In the genomic region with DNA sequence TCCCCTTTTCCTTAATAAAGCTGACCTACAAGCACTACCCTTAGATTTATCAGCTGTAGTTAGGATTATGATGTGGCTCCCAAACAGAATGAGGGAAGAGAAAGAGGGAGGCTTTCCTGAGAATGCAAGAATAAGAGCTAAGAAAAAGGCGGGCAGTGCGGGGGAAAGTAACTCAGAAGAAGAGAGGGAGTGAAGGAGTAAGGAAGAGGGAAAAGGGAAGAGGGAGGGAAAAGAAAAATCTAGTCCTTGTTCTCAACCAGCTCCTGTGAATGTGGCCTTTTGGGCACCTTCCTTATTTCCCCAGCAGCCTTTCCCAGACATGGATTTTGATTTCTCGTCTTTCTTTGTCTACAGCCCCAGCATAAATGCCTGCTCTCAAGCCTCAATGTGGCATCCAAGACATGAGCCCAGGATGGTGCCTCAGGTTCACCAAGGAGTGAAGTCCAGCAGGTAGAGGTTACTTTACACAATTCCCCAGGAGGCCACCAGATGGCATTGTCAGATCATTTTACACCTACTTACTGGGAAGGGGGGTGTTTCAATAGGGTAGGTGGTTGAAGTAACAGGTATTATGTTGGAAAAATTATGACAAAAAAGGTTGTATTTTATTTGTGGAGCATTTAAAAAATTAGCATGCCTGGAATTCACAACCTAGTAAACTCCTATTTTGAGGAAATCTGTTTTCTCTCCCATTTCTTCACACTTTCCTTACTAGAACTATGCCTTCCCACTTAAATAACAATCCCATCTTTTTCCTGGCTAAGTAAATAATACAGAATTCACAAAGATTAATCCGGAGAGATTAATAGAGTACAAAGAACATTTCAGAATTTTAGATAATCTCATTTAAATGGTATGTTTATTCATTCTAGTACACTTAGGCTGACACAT, we compare ENCODE assay signal across 7 cellular contexts.
DNase-seq lines count a peak whose midpoint lies in the region; ATAC-seq and TF ChIP-seq lines count a peak whose summit lies in the region.

No MANE protein-coding gene starts in this region.

- ATAC-seq in GM21526 (IDR thresholded peaks at IDR 0.05; ENCODE audit: low FRiP score, unreplicated experiment): peak; percentile 70

- no peak overlapping the region for H3K4me3 Mint-ChIP-seq in activated CD4-positive, alpha-beta memory T cell treated with anti-CD3 and anti-CD28 coated beads, Interleukin-2, amount 10 ng/mL, durations not matched to agents 7 days and 5 days
- H3K4me3 Mint-ChIP-seq in osteocyte (ENCODE audit: unreplicated experiment): no peak overlapping the region

- peaks cover 33% of the 10 kb centered on the region for H3K27me3 Mint-ChIP-seq in activated CD4-positive, alpha-beta memory T cell treated with anti-CD3 and anti-CD28 coated beads, Interleukin-2, amount 10 ng/mL, durations not matched to agents 7 days and 5 days
- peaks cover 42% of the 10 kb centered on the region for H3K27me3 Mint-ChIP-seq in osteocyte (ENCODE audit: unreplicated experiment)

- no peaks in the 10 kb centered on the region for H3K27me3 ChIP-seq in fibroblast of lung (ENCODE audit: control insufficient read depth, insufficient read depth, low read length)

- POLR2A ChIA-PET in activated CD4-positive, alpha-beta memory T cell treated with anti-CD3 and anti-CD28 coated beads, Interleukin-2, amount 10 ng/mL, durations not matched to agents 7 days and 5 days (lab: Charles Lee): no interaction called here

- no peaks in the 10 kb centered on the region for H3K36me3 ChIP-seq in fibroblast of lung (ENCODE audit: control insufficient read depth, insufficient read depth, low read length)

- H3K27ac ChIP-seq in fibroblast of lung (ENCODE audit: insufficient read depth, low read length): no peak overlapping the region

- H3K79me2 ChIP-seq in fibroblast of lung (ENCODE audit: control insufficient read depth, insufficient read depth, low read length): no peaks in the 10 kb centered on the region

- CTCF ChIA-PET in activated CD4-positive, alpha-beta memory T cell treated with anti-CD3 and anti-CD28 coated beads, Interleukin-2, amount 10 ng/mL, durations not matched to agents 7 days and 5 days (lab: Charles Lee): interaction anchor here (0.7 to 1.5 kb wide), 7 partner anchors 9 to 114 kb away, joined by 3 to 8 read pairs (median 3); no protein-coding TSS in a partner anchor

- no peak overlapping the region for H2AFZ ChIP-seq in fibroblast of lung (ENCODE audit: low read length)

- no peaks in the 10 kb centered on the region for H3K36me3 Mint-ChIP-seq in activated CD4-positive, alpha-beta memory T cell treated with anti-CD3 and anti-CD28 coated beads, Interleukin-2, amount 10 ng/mL, durations not matched to agents 7 days and 5 days (ENCODE audit: low read depth)
- no peaks in the 10 kb centered on the region for H3K36me3 Mint-ChIP-seq in osteocyte (ENCODE audit: unreplicated experiment)

- peak; percentile 44 for DNase-seq in EL
- DNase-seq in M059J (ENCODE audit: low read depth): peak; percentile 59
- DNase-seq in activated CD4-positive, alpha-beta memory T cell treated with anti-CD3 and anti-CD28 coated beads, Interleukin-2, amount 10 ng/mL, durations not matched to agents 7 days and 5 days: peak; percentile 50
- DNase-seq in fibroblast of lung (ENCODE audit: low read depth in 2 of 2): peak; percentile 38 to 55
- DNase-seq in osteocyte (ENCODE audit: extremely low spot score, unreplicated experiment): no peak
- no peak for DNase-seq in NCI-H2227 (lab: John Stamatoyannopoulos, UW; ENCODE audit: unreplicated experiment)

- no peak overlapping the region for H3K27ac Mint-ChIP-seq in activated CD4-positive, alpha-beta memory T cell treated with anti-CD3 and anti-CD28 coated beads, Interleukin-2, amount 10 ng/mL, durations not matched to agents 7 days and 5 days
- H3K27ac Mint-ChIP-seq in osteocyte (ENCODE audit: unreplicated experiment): no peak overlapping the region

- H3K9me3 ChIP-seq in fibroblast of lung (ENCODE audit: control insufficient read depth, insufficient read depth, low read depth, low read length): no peaks in the 10 kb centered on the region

- no peak overlapping the region for H3K4me3 ChIP-seq in fibroblast of lung (replicated peaks in 1 of 4; ENCODE audit: control extremely low read depth in 1 of 4, insufficient read depth in 1 of 4, low read depth in 3 of 4, low read length in 4 of 4)

- no peaks in the 10 kb centered on the region for H4K20me1 ChIP-seq in fibroblast of lung (ENCODE audit: control insufficient read depth, extremely low read depth, insufficient read depth, low read length)

- H3K4me1 ChIP-seq in fibroblast of lung (ENCODE audit: control insufficient read depth, extremely low read depth, insufficient read depth, low read length): no peaks in the 10 kb centered on the region

- H3K4me1 Mint-ChIP-seq in activated CD4-positive, alpha-beta memory T cell treated with anti-CD3 and anti-CD28 coated beads, Interleukin-2, amount 10 ng/mL, durations not matched to agents 7 days and 5 days: no peaks in the 10 kb centered on the region
- H3K4me1 Mint-ChIP-seq in osteocyte (ENCODE audit: unreplicated experiment): no peaks in the 10 kb centered on the region

- H3K9me3 Mint-ChIP-seq in activated CD4-positive, alpha-beta memory T cell treated with anti-CD3 and anti-CD28 coated beads, Interleukin-2, amount 10 ng/mL, durations not matched to agents 7 days and 5 days: no peaks in the 10 kb centered on the region
- no peaks in the 10 kb centered on the region for H3K9me3 Mint-ChIP-seq in osteocyte (ENCODE audit: unreplicated experiment)

- TF ChIP-seq CTCF in fibroblast of lung (conservative IDR thresholded peaks at IDR 0.05 in 1 of 2, IDR thresholded peaks at IDR 0.05 in 1 of 2; ENCODE audit: low read depth in 1 of 2, low read length in 2 of 2): peak; percentile 82 to 86
- TF ChIP-seq CTCF in osteocyte (IDR thresholded peaks at IDR 0.05): peak; percentile 88

- H3K4me2 ChIP-seq in fibroblast of lung (ENCODE audit: extremely low read depth, insufficient read depth, low read length): no peak overlapping the region

- no peak overlapping the region for H3K9ac ChIP-seq in fibroblast of lung (ENCODE audit: insufficient read depth, low read length)

Comparison
In these comparisons a context has a peak if more than half of its experiments do, and no peak if none do; other contexts are left out.
1. DNase-seq: peak in EL (single experiment), M059J (single experiment), activated CD4-positive, alpha-beta memory T cell treated with anti-CD3 and anti-CD28 coated beads, Interleukin-2, amount 10 ng/mL, durations not matched to agents 7 days and 5 days (single experiment) and fibroblast of lung (2 of 2); none in osteocyte (single experiment) and NCI-H2227 (single experiment).